Comparison of ENCODE assay signal across 11 cellular contexts in genomic region chr6:163459007-163459406, GRCh38. TPM values are rescaled to one million over a fixed set of nuclear protein-coding genes. Genes with fewer than 3 reads are reported as not detected.
DNase-seq lines count a peak whose midpoint lies in the region; ATAC-seq lines count a peak whose summit lies in the region.
"Had no signal": no experiment of that assay in that cellular context is flagged by ENCODE, and none has a peak within 500 bp of the region (broad histone marks: within the 10 kb centered on the region; RNA-seq: fewer than 3 reads in every experiment).

No MANE protein-coding gene starts in this region.

- H3K4me3 Mint-ChIP-seq in activated naive CD4-positive, alpha-beta T cell treated with anti-CD3 and anti-CD28 coated beads, Interleukin-2, amount 50 U/mL, for 24 hours = peak overlapping the region; percentile 95
- peak overlapping the region; percentile 40 for H3K4me3 Mint-ChIP-seq in activated T-helper 1 cell treated with anti-CD3 and anti-CD28 coated beads, Interleukin-12 subunit alpha, Interleukin-12 subunit beta, Interleukin-2, Interleukin-4 antibody, amounts not matched to agents 30 ng/mL and 10 ng/mL and 1 ng/mL, durations not matched to agents 14 hours and 24 hours and 36 hours
- H3K4me3 Mint-ChIP-seq in immature natural killer cell = peak overlapping the region; percentile 90 to 99 (median 96)
- no peak overlapping the region for H3K4me3 Mint-ChIP-seq in stimulated activated memory B cell treated with anti-CD40 and anti-IgM and Interleukin-4, amounts not matched to agents 10 μg/mL and 1 μg/mL and 100 μg/mL, for 72 hours

- intact Hi-C loops in activated T-helper 1 cell treated with anti-CD3 and anti-CD28 coated beads, Interleukin-12 subunit alpha, Interleukin-12 subunit beta, Interleukin-2, Interleukin-4 antibody, amounts not matched to agents 30 ng/mL and 10 ng/mL and 1 ng/mL, durations not matched to agents 14 hours and 24 hours and 36 hours (cut with micrococcal nuclease) = no loop called here

- ATAC-seq in stimulated activated memory B cell treated with anti-CD40 and anti-IgM and Interleukin-4, amounts not matched to agents 10 μg/mL and 1 μg/mL and 100 μg/mL, for 72 hours = no peak
- no peak for ATAC-seq in GM21576 (IDR thresholded peaks at IDR 0.05; ENCODE audit: unreplicated experiment)

- H3K36me3 Mint-ChIP-seq in activated naive CD4-positive, alpha-beta T cell treated with anti-CD3 and anti-CD28 coated beads, Interleukin-2, amount 50 U/mL, for 24 hours = peaks cover 15% of the 10 kb centered on the region
- peaks cover 22% of the 10 kb centered on the region for H3K36me3 Mint-ChIP-seq in activated T-helper 1 cell treated with anti-CD3 and anti-CD28 coated beads, Interleukin-12 subunit alpha, Interleukin-12 subunit beta, Interleukin-2, Interleukin-4 antibody, amounts not matched to agents 30 ng/mL and 10 ng/mL and 1 ng/mL, durations not matched to agents 14 hours and 24 hours and 36 hours (ENCODE audit: low read depth)
- peaks cover 0 to 4% (median 0%) of the 10 kb centered on the region in 3 donors for H3K36me3 Mint-ChIP-seq in immature natural killer cell
- H3K36me3 Mint-ChIP-seq in stimulated activated memory B cell treated with anti-CD40 and anti-IgM and Interleukin-4, amounts not matched to agents 10 μg/mL and 1 μg/mL and 100 μg/mL, for 72 hours = peaks cover 38% of the 10 kb centered on the region

- no peaks in the 10 kb centered on the region for H3K9me3 Mint-ChIP-seq in activated naive CD4-positive, alpha-beta T cell treated with anti-CD3 and anti-CD28 coated beads, Interleukin-2, amount 50 U/mL, for 24 hours
- H3K9me3 Mint-ChIP-seq in activated T-helper 1 cell treated with anti-CD3 and anti-CD28 coated beads, Interleukin-12 subunit alpha, Interleukin-12 subunit beta, Interleukin-2, Interleukin-4 antibody, amounts not matched to agents 30 ng/mL and 10 ng/mL and 1 ng/mL, durations not matched to agents 14 hours and 24 hours and 36 hours = peaks cover 3% of the 10 kb centered on the region
- H3K9me3 Mint-ChIP-seq in immature natural killer cell = no peaks in the 10 kb centered on the region
- H3K9me3 Mint-ChIP-seq in stimulated activated memory B cell treated with anti-CD40 and anti-IgM and Interleukin-4, amounts not matched to agents 10 μg/mL and 1 μg/mL and 100 μg/mL, for 72 hours = no peaks in the 10 kb centered on the region

- peak overlapping the region; percentile 96 for H3K27ac Mint-ChIP-seq in activated naive CD4-positive, alpha-beta T cell treated with anti-CD3 and anti-CD28 coated beads, Interleukin-2, amount 50 U/mL, for 24 hours
- H3K27ac Mint-ChIP-seq in activated T-helper 1 cell treated with anti-CD3 and anti-CD28 coated beads, Interleukin-12 subunit alpha, Interleukin-12 subunit beta, Interleukin-2, Interleukin-4 antibody, amounts not matched to agents 30 ng/mL and 10 ng/mL and 1 ng/mL, durations not matched to agents 14 hours and 24 hours and 36 hours = peak overlapping the region; percentile 65
- H3K27ac Mint-ChIP-seq in immature natural killer cell = peak overlapping the region; percentile 98 to 100 (median 99)
- peak overlapping the region; percentile 92 for H3K27ac Mint-ChIP-seq in stimulated activated memory B cell treated with anti-CD40 and anti-IgM and Interleukin-4, amounts not matched to agents 10 μg/mL and 1 μg/mL and 100 μg/mL, for 72 hours

- no peak for DNase-seq in activated naive CD4-positive, alpha-beta T cell (lab: John Stamatoyannopoulos, UW)
- no peak for DNase-seq in activated T-helper 1 cell treated with anti-CD3 and anti-CD28 coated beads, Interleukin-12 subunit alpha, Interleukin-12 subunit beta, Interleukin-2, Interleukin-4 antibody, amounts not matched to agents 30 ng/mL and 10 ng/mL and 1 ng/mL, durations not matched to agents 14 hours and 24 hours and 36 hours (ENCODE audit: low spot score)
- DNase-seq in immature natural killer cell (no peak), KG1 (lab: John Stamatoyannopoulos, UW) (no peak), C1 segment of cervical spinal cord (lab: John Stamatoyannopoulos, UW) (no peak)
- DNase-seq: activated CD8-positive, alpha-beta memory T cell treated with anti-CD3 and anti-CD28 coated beads, Interleukin-2, amount 50 U/mL, for 48 hours; BE2C; MM.1S had no signal

- H3K4me1 Mint-ChIP-seq in activated naive CD4-positive, alpha-beta T cell treated with anti-CD3 and anti-CD28 coated beads, Interleukin-2, amount 50 U/mL, for 24 hours = peaks cover 89% of the 10 kb centered on the region
- peaks cover 65% of the 10 kb centered on the region for H3K4me1 Mint-ChIP-seq in activated T-helper 1 cell treated with anti-CD3 and anti-CD28 coated beads, Interleukin-12 subunit alpha, Interleukin-12 subunit beta, Interleukin-2, Interleukin-4 antibody, amounts not matched to agents 30 ng/mL and 10 ng/mL and 1 ng/mL, durations not matched to agents 14 hours and 24 hours and 36 hours (ENCODE audit: low read depth)
- H3K4me1 Mint-ChIP-seq in immature natural killer cell = peaks cover 58 to 92% of the 10 kb centered on the region in 2 donors
- H3K4me1 Mint-ChIP-seq in stimulated activated memory B cell treated with anti-CD40 and anti-IgM and Interleukin-4, amounts not matched to agents 10 μg/mL and 1 μg/mL and 100 μg/mL, for 72 hours = peaks cover 79% of the 10 kb centered on the region

- no peaks in the 10 kb centered on the region for H3K27me3 Mint-ChIP-seq in activated naive CD4-positive, alpha-beta T cell treated with anti-CD3 and anti-CD28 coated beads, Interleukin-2, amount 50 U/mL, for 24 hours
- no peaks in the 10 kb centered on the region for H3K27me3 Mint-ChIP-seq in activated T-helper 1 cell treated with anti-CD3 and anti-CD28 coated beads, Interleukin-12 subunit alpha, Interleukin-12 subunit beta, Interleukin-2, Interleukin-4 antibody, amounts not matched to agents 30 ng/mL and 10 ng/mL and 1 ng/mL, durations not matched to agents 14 hours and 24 hours and 36 hours (ENCODE audit: insufficient read depth)
- H3K27me3 Mint-ChIP-seq in immature natural killer cell (ENCODE audit: low read depth in 3 of 3) = peaks cover 1 to 10% (median 2%) of the 10 kb centered on the region in 3 donors
- no peaks in the 10 kb centered on the region for H3K27me3 Mint-ChIP-seq in stimulated activated memory B cell treated with anti-CD40 and anti-IgM and Interleukin-4, amounts not matched to agents 10 μg/mL and 1 μg/mL and 100 μg/mL, for 72 hours

RNA-seq across cellular contexts. Expression of gene QKI, which starts 44.5 kb away (rescaled TPM):
- total RNA-seq in activated T-helper 1 cell treated with anti-CD3 and anti-CD28 coated beads, Interleukin-12 subunit alpha, Interleukin-12 subunit beta, Interleukin-2, Interleukin-4 antibody, amounts not matched to agents 30 ng/mL and 10 ng/mL and 1 ng/mL, durations not matched to agents 14 hours and 24 hours and 36 hours = 71.1 and 72.5 TPM in 2 replicates
- polyA plus RNA-seq in immature natural killer cell = 10 to 100 TPM; 12.3 to 29.1 (median 21.1) TPM
